In genomic region chr9:35798658-35799366, GRCh38 we compare ENCODE assay signal across 8 cellular contexts. TPM values are rescaled to one million over a fixed set of nuclear protein-coding genes. Genes with fewer than 3 reads are reported as not detected.
A peak's percentile ranks its signal among the peaks of the same experiment; 100 is the strongest.
DNase-seq lines count a peak whose midpoint lies in the region; ATAC-seq and TF ChIP-seq lines count a peak whose summit lies in the region.

No MANE protein-coding gene starts in this region.

- CTCF ChIA-PET in WTC11 (lab: Charles Lee): interaction anchor here (1.1 to 1.8 kb wide), 3 partner anchors 9 to 104 kb away, joined by 3 to 8 read pairs (median 6); partner anchors contain the start of gene HINT2

- DNase-seq in AG20443 (ENCODE audit: low spot score): peak; percentile 27
- peak; percentile 51 to 89 for DNase-seq in lung microvascular endothelial cell (ENCODE audit: low read depth in 2 of 2)
- DNase-seq in NCI-H526 (lab: John Stamatoyannopoulos, UW): no peak
- DNase-seq in NCI-H524 treated with DMSO at 0.1 percent for 48 hours (lab: John Stamatoyannopoulos, UW): no peak
- no peak for DNase-seq in WTC11 (ENCODE audit: low spot score)

- peaks cover 15% of the 10 kb centered on the region for H3K4me1 Mint-ChIP-seq in activated T-helper 17 cell treated with anti-CD3 and anti-CD28 coated beads, Interleukin-2, amount 50 U/mL, for 72 hours
- peaks cover 4% of the 10 kb centered on the region for H3K4me1 Mint-ChIP-seq in WTC11

- H3K27me3 Mint-ChIP-seq in activated T-helper 17 cell treated with anti-CD3 and anti-CD28 coated beads, Interleukin-2, amount 50 U/mL, for 72 hours: no peaks in the 10 kb centered on the region
- no peaks in the 10 kb centered on the region for H3K27me3 Mint-ChIP-seq in WTC11 (ENCODE audit: low read depth)

- H3K9me3 Mint-ChIP-seq in activated T-helper 17 cell treated with anti-CD3 and anti-CD28 coated beads, Interleukin-2, amount 50 U/mL, for 72 hours: no peaks in the 10 kb centered on the region
- H3K9me3 Mint-ChIP-seq in WTC11: no peaks in the 10 kb centered on the region

- H3K4me3 Mint-ChIP-seq in activated T-helper 17 cell treated with anti-CD3 and anti-CD28 coated beads, Interleukin-2, amount 50 U/mL, for 72 hours: peak overlapping the region; percentile 13
- no peak overlapping the region for H3K4me3 Mint-ChIP-seq in WTC11

- peaks cover 48% of the 10 kb centered on the region for H3K36me3 Mint-ChIP-seq in activated T-helper 17 cell treated with anti-CD3 and anti-CD28 coated beads, Interleukin-2, amount 50 U/mL, for 72 hours (ENCODE audit: low read depth)
- peaks cover 3% of the 10 kb centered on the region for H3K36me3 Mint-ChIP-seq in WTC11

- TF ChIP-seq CTCF in WTC11 (IDR thresholded peaks at IDR 0.05): no peak

- ATAC-seq in HG02870 (IDR thresholded peaks at IDR 0.05; ENCODE audit: unreplicated experiment) (peak; percentile 59), GM21529 (IDR thresholded peaks at IDR 0.05; ENCODE audit: unreplicated experiment) (no peak), WTC11 (no peak)
- peak; percentile 99 for ATAC-seq in activated T-helper 17 cell treated with anti-CD3 and anti-CD28 coated beads, Interleukin-2, amount 50 U/mL, for 72 hours (replicated peaks)

- POLR2A ChIA-PET in WTC11 (lab: Charles Lee): interaction anchor here (1.3 kb wide), 1 partner anchor 13 kb away, joined by 3 read pairs; the partner anchor contains the start of gene SPAG8

- peak overlapping the region; percentile 90 for H3K27ac Mint-ChIP-seq in activated T-helper 17 cell treated with anti-CD3 and anti-CD28 coated beads, Interleukin-2, amount 50 U/mL, for 72 hours
- H3K27ac Mint-ChIP-seq in WTC11: no peak overlapping the region

TF ChIP-seq in WTC11, 78 proteins besides CTCF, POLR2A, EP300 and RAD21 (continues in another document):
- no peak for TF ChIP-seq RELA (CRISPR knock-in tag; IDR thresholded peaks at IDR 0.05; ENCODE audit: borderline replicate concordance)
- TF ChIP-seq ZNF396 (CRISPR knock-in tag; IDR thresholded peaks at IDR 0.05; ENCODE audit: borderline replicate concordance): no peak
- TF ChIP-seq ZNF232 (CRISPR knock-in tag; IDR thresholded peaks at IDR 0.05): no peak
- TF ChIP-seq PRDM15 (CRISPR knock-in tag; IDR thresholded peaks at IDR 0.05): no peak
- no peak for TF ChIP-seq AFF4 (CRISPR knock-in tag; IDR thresholded peaks at IDR 0.05; ENCODE audit: borderline replicate concordance)
- TF ChIP-seq IRF2 (CRISPR knock-in tag; IDR thresholded peaks at IDR 0.05; ENCODE audit: borderline replicate concordance, low read depth): no peak
- TF ChIP-seq SMAD4 (CRISPR knock-in tag; IDR thresholded peaks at IDR 0.05): no peak
- no peak for TF ChIP-seq CREB1 (CRISPR knock-in tag; IDR thresholded peaks at IDR 0.05)
- TF ChIP-seq, protein P1, sequence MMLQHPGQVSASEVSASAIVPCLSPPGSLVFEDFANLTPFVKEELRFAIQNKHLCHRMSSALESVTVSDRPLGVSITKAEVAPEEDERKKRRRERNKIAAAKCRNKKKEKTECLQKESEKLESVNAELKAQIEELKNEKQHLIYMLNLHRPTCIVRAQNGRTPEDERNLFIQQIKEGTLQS (CRISPR knock-in tag; conservative IDR thresholded peaks at IDR 0.05): no peak

RNA-seq across cellular contexts. Expression of gene NPR2, which starts 7.4 kb away (rescaled TPM):
- total RNA-seq in activated T-helper 17 cell treated with anti-CD3 and anti-CD28 coated beads, Interleukin-2, amount 50 U/mL, for 72 hours: 10 to 100 TPM; 11.1 to 11.6 TPM
- 0.20 and 2.0 TPM in 2 replicates for total RNA-seq in lung microvascular endothelial cell
- total RNA-seq in WTC11 (2021): 10.1 to 14.1 TPM (median 12.6 TPM) in 3 replicates

RNA-seq across cellular contexts. Expression of gene SPAG8, which starts 13.2 kb away (rescaled TPM):
- under 1 TPM; 0.43 to 0.58 TPM for total RNA-seq in activated T-helper 17 cell treated with anti-CD3 and anti-CD28 coated beads, Interleukin-2, amount 50 U/mL, for 72 hours
- total RNA-seq in lung microvascular endothelial cell: not detected in 2 replicates
- total RNA-seq in WTC11 (2021): 0.16 to 0.72 TPM (median 0.50 TPM) in 3 replicates

RNA-seq across cellular contexts. Expression of gene HINT2, which starts 16.0 kb away (rescaled TPM):
- 10 to 100 TPM; 27.7 to 38.0 TPM for total RNA-seq in activated T-helper 17 cell treated with anti-CD3 and anti-CD28 coated beads, Interleukin-2, amount 50 U/mL, for 72 hours
- total RNA-seq in lung microvascular endothelial cell (2.6 and 10.7 TPM in 2 replicates), WTC11 (2021) (33.6 to 42.7 TPM (median 42.1 TPM) in 3 replicates)

RNA-seq across cellular contexts. Expression of gene FAM221B, which starts 29.7 kb away (rescaled TPM):
- total RNA-seq in activated T-helper 17 cell treated with anti-CD3 and anti-CD28 coated beads, Interleukin-2, amount 50 U/mL, for 72 hours: not detected
- total RNA-seq in lung microvascular endothelial cell (not detected in 2 replicates), WTC11 (2021) (0.11 TPM in 1 of 3 replicates, not detected in the others)

RNA-seq across cellular contexts. Expression of gene TMEM8B, which starts 30.2 kb away (rescaled TPM):
- 1 to 10 TPM; 2.4 to 6.8 TPM for total RNA-seq in activated T-helper 17 cell treated with anti-CD3 and anti-CD28 coated beads, Interleukin-2, amount 50 U/mL, for 72 hours
- total RNA-seq in lung microvascular endothelial cell (under 0.01 and 0.22 TPM in 2 replicates), WTC11 (2021) (9.5 to 10.8 TPM (median 10.2 TPM) in 3 replicates)

Comparison
In these comparisons a context has a peak if more than half of its experiments do, and no peak if none do; other contexts are left out.
1. DNase-seq: peak in AG20443 (single experiment) and lung microvascular endothelial cell (2 of 2); none in NCI-H526 (0 of 2), NCI-H524 treated with DMSO at 0.1 percent for 48 hours (single experiment) and WTC11 (single experiment).
2. ATAC-seq: peak in HG02870 (single experiment) and activated T-helper 17 cell treated with anti-CD3 and anti-CD28 coated beads, Interleukin-2, amount 50 U/mL, for 72 hours (single experiment); none in GM21529 (single experiment) and WTC11 (single experiment).